ENCODE assay signal across 22 cellular contexts in the genomic region with DNA sequence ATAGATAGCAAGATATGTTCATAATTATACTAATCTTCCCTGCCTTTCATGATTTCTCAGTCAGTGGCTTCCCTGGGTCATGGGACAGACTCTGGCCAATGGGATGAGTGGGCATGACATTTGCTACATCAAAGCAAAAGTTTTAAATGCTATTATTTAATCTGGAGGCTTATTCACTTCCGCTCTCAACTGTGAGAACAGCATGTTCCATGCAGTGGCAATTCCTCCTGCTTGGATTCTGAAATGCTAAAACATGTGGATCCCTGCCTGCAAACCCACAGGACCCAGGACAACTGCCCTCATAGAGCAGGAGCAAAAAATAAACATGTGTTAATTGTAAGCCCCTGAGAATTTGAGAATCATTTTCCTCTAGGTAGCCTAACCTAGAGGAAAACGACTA.
A peak's percentile ranks its signal among the peaks of the same experiment; 100 is the strongest.
DNase-seq lines count a peak whose midpoint lies in the region; ATAC-seq and TF ChIP-seq lines count a peak whose summit lies in the region.
"Had no signal": no experiment of that assay in that cellular context is flagged by ENCODE, and none has a peak within 500 bp of the region (broad histone marks: within the 10 kb centered on the region; RNA-seq: fewer than 3 reads in every experiment).

No MANE protein-coding gene starts in this region.

- H3K36me3 ChIP-seq in HUES48 (ENCODE audit: control insufficient read depth, insufficient read depth, low read length) (no peaks in the 10 kb centered on the region), prostate gland (no peaks in the 10 kb centered on the region)
- H3K36me3 ChIP-seq: BLaER1 treated with 17β-estradiol and CSF1 and Interleukin-3, amounts not matched to agents 10 nM and 100 nM; SJSA1 had no signal

- H3K4me1 ChIP-seq in HUES48 (ENCODE audit: control insufficient read depth, insufficient read depth, low read length) (peaks cover 21% of the 10 kb centered on the region; the same call in 1 of the 2 replicates), prostate gland (replicated peaks) (no peaks in the 10 kb centered on the region)
- H3K4me1 ChIP-seq: SJSA1 had no signal

- WGBS in prostate gland, result 64% methylated on average over 2 of the region's 2 CpGs

- H3K4me1 Mint-ChIP-seq in mesothelial cell of epicardium, result peaks cover 21% of the 10 kb centered on the region

- no peaks in the 10 kb centered on the region for H3K27me3 Mint-ChIP-seq in mesothelial cell of epicardium (ENCODE audit: low read depth)
- H3K27me3 Mint-ChIP-seq: CD4-positive, alpha-beta memory T cell had no signal

- H3K27ac Mint-ChIP-seq in mesothelial cell of epicardium, result peak overlapping the region; percentile 61
- H3K27ac Mint-ChIP-seq: CD4-positive, alpha-beta memory T cell had no signal

- DNase-seq in COLO829 (ENCODE audit: low spot score) (peak; percentile 5), choroid plexus epithelial cell (ENCODE audit: low read depth) (peak; percentile 52), mesothelial cell of epicardium (ENCODE audit: low spot score in 2 of 2, unreplicated experiment in 2 of 2) (no peak), NCI-H2081 treated with DMSO at 0.1 percent for 48 hours (lab: John Stamatoyannopoulos, UW) (no peak), left colon (no peak), NCI-H510A treated with DMSO at 0.1 percent for 48 hours (lab: John Stamatoyannopoulos, UW) (no peak), prostate gland (ENCODE audit: low spot score) (no peak)
- DNase-seq: 8988T; CD4-positive, alpha-beta memory T cell; DND-41; GOT3; KBM-7; NCI-H1092 treated with DMSO at 0.1 percent for 48 hours; NCI-H146; NCI-H2029 treated with DMSO at 0.1 percent for 48 hours; NCI-H2171; NCI-H526 had no signal

- no peak overlapping the region for H3K9ac ChIP-seq in HUES48 (ENCODE audit: low read depth, low read length)
- H3K9ac ChIP-seq: BLaER1 treated with 17β-estradiol and CSF1 and Interleukin-3, amounts not matched to agents 10 nM and 100 nM had no signal

- H3K4me3 Mint-ChIP-seq in mesothelial cell of epicardium, result no peak overlapping the region
- H3K4me3 Mint-ChIP-seq: CD4-positive, alpha-beta memory T cell had no signal

- peak overlapping the region; percentile 5 for H3K27ac ChIP-seq in HUES48 (ENCODE audit: low read depth, low read length)
- H3K27ac ChIP-seq in prostate gland, result no peak overlapping the region
- H3K27ac ChIP-seq: BLaER1 treated with 17β-estradiol and CSF1 and Interleukin-3, amounts not matched to agents 10 nM and 100 nM; SJSA1 had no signal

- no peak overlapping the region for H3K4me3 ChIP-seq in HUES48 (ENCODE audit: low read depth, low read length)
- H3K4me3 ChIP-seq in choroid plexus epithelial cell (ENCODE audit: low read depth, low read length), result no peak overlapping the region
- H3K4me3 ChIP-seq in prostate gland, result no peak overlapping the region
- H3K4me3 ChIP-seq: BLaER1 treated with 17β-estradiol and CSF1 and Interleukin-3, amounts not matched to agents 10 nM and 100 nM; SJSA1 had no signal

- H3K27me3 ChIP-seq in HUES48 (ENCODE audit: control insufficient read depth, insufficient read depth, low read length) (no peaks in the 10 kb centered on the region), prostate gland (replicated peaks; ENCODE audit: insufficient read depth) (no peaks in the 10 kb centered on the region)
- H3K27me3 ChIP-seq: BLaER1 treated with 17β-estradiol and CSF1 and Interleukin-3, amounts not matched to agents 10 nM and 100 nM; SJSA1 had no signal

- ATAC-seq in left colon, result no peak
- ATAC-seq: HepG2, Right ventricle myocardium inferior had no signal

- H3K9me3 ChIP-seq in HUES48 (ENCODE audit: control insufficient read depth, insufficient read depth, low read length) (no peaks in the 10 kb centered on the region), prostate gland (no peaks in the 10 kb centered on the region)
- H3K9me3 ChIP-seq: BLaER1 treated with 17β-estradiol and CSF1 and Interleukin-3, amounts not matched to agents 10 nM and 100 nM had no signal

- TF ChIP-seq CTCF in choroid plexus epithelial cell (conservative IDR thresholded peaks at IDR 0.05; ENCODE audit: low read depth, low read length) (no peak), mesothelial cell of epicardium (IDR thresholded peaks at IDR 0.05; ENCODE audit: unreplicated experiment) (no peak), prostate gland (IDR thresholded peaks at IDR 0.05) (no peak)

- TF ChIP-seq POLR2A in prostate gland (IDR thresholded peaks at IDR 0.05), result no peak

- no peaks in the 10 kb centered on the region for H3K9me3 Mint-ChIP-seq in mesothelial cell of epicardium

- intact Hi-C loops in left colon (cut with DNase I, micrococcal nuclease), result no loop called here
- intact Hi-C loops in prostate gland (cut with DNase I), result no loop called here

- no peaks in the 10 kb centered on the region for H3K36me3 Mint-ChIP-seq in mesothelial cell of epicardium
- H3K36me3 Mint-ChIP-seq: CD4-positive, alpha-beta memory T cell had no signal

Comparison
In these comparisons a context has a peak if more than half of its experiments do, and no peak if none do; other contexts are left out.
1. DNase-seq: peak in COLO829 (single experiment) and choroid plexus epithelial cell (single experiment); none in mesothelial cell of epicardium (0 of 2), NCI-H2081 treated with DMSO at 0.1 percent for 48 hours (single experiment), left colon (0 of 2), NCI-H510A treated with DMSO at 0.1 percent for 48 hours (single experiment) and prostate gland (single experiment).